ENCODE assay signal across 8 cellular contexts in the genomic region with DNA sequence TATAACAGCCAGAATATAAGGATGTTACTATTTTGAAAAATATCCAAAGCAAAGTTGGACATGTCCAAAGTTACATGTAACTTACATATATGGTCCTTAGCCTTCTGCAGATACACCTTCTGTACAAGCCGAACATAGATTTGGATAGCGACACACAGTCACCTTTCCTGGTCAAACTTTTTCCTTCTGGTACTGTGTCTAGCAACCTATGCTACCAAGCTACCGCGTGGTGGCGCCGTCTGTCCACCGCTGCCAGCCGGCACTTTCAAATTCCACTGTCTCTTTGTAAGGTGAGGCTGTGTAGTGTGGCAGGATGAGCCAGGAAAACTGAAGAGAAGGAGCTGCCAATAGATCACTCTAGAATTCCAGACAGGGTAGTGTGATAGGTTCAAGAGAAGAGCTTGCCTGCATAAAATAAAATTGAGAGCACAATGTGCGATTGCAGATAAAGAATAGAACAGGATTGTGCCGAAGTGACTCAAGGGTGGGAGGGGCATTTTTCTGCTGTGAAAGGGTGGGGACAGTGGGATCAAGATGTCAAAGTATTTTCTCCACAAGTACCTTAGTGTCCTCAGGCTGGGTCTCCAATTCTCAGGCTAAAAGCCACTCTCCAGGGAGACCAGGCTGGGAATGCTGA.
DNase-seq lines count a peak whose midpoint lies in the region; ATAC-seq, FAIRE-seq and TF ChIP-seq lines count a peak whose summit lies in the region.

No MANE protein-coding gene starts in this region.

- no peaks in the 10 kb centered on the region for H3K9me1 ChIP-seq in endothelial cell of umbilical vein (replicated peaks; ENCODE audit: control insufficient read depth, extremely low read depth, insufficient read depth, low read length)

- 31% methylated on average over 10 of the region's 10 CpGs for WGBS in suprapubic skin

- TF ChIP-seq CTCF in GM12864 (IDR thresholded peaks at IDR 0.05; ENCODE audit: low read depth, low read length, missing control alignments) (peak; percentile 90), endothelial cell of umbilical vein (IDR thresholded peaks at IDR 0.05; ENCODE audit: extremely low read depth in 1 of 2, insufficient read depth in 1 of 2, low read depth in 1 of 2, low read length in 2 of 2) (peak; percentile 83 to 93), mucosa of descending colon (IDR thresholded peaks at IDR 0.05) (peak; percentile 75), suprapubic skin (IDR thresholded peaks at IDR 0.05) (peak; percentile 55 to 86)

- no peak for TF ChIP-seq EP300 in suprapubic skin (IDR thresholded peaks at IDR 0.05)

- H3K4me1 ChIP-seq in endothelial cell of umbilical vein (ENCODE audit: control insufficient read depth, extremely low read depth, insufficient read depth, low read length) (peaks cover 4% of the 10 kb centered on the region), mucosa of descending colon (ENCODE audit: low read depth) (peaks cover 5% of the 10 kb centered on the region), suprapubic skin (peaks cover 5% of the 10 kb centered on the region)

- intact Hi-C loops in endothelial cell of umbilical vein (cut with micrococcal nuclease): loop anchor here (1.0 to 10.0 kb wide), 7 partner anchors 165 to 1451 kb away; a partner anchor contains a TSS
- intact Hi-C loops in mucosa of descending colon (cut with DNase I, micrococcal nuclease): loop anchor here (5.0 to 10.0 kb wide), 3 partner anchors 171 to 459 kb away; no protein-coding TSS in a partner anchor

- H3K27ac ChIP-seq in endothelial cell of umbilical vein (ENCODE audit: insufficient read depth, low read depth, low read length) (no peak overlapping the region), suprapubic skin (no peak overlapping the region)

- CTCF ChIA-PET in endothelial cell of umbilical vein (lab: Charles Lee): interaction anchor here (0.6 to 5.5 kb wide), 58 partner anchors 9 to 1474 kb away, joined by 3 to 236 read pairs (median 4); a partner anchor contains a TSS

- BruUV-seq in endothelial cell of umbilical vein (replicated peaks; lab: Mats Ljungman, UMichigan): no TSS peak

- dilution Hi-C loops in endothelial cell of umbilical vein (cut with MboI; ENCODE audit: extremely low pct_ligation_motif_present, low sequenced_read_pairs): no loop called here

- no peaks in the 10 kb centered on the region for H4K20me1 ChIP-seq in endothelial cell of umbilical vein (replicated peaks; ENCODE audit: control insufficient read depth, extremely low read depth, insufficient read depth, low read length)

- no peak overlapping the region for H3K9ac ChIP-seq in endothelial cell of umbilical vein (replicated peaks; ENCODE audit: extremely low read depth, insufficient read depth, low read length)

- H3K36me3 ChIP-seq in endothelial cell of umbilical vein (ENCODE audit: control insufficient read depth in 2 of 2, extremely low read depth in 1 of 2, insufficient read depth in 2 of 2, low read length in 2 of 2) (no peaks in the 10 kb centered on the region), mucosa of descending colon (ENCODE audit: low read depth) (no peaks in the 10 kb centered on the region), suprapubic skin (no peaks in the 10 kb centered on the region)

- H3K4me2 ChIP-seq in endothelial cell of umbilical vein (ENCODE audit: insufficient read depth, low read length): no peak overlapping the region

- peak; percentile 72 for FAIRE-seq in endothelial cell of umbilical vein (lab: Jason Lieb, UNC)

- no peaks in the 10 kb centered on the region for H3K27me3 ChIP-seq in endothelial cell of umbilical vein (ENCODE audit: control insufficient read depth in 2 of 2, insufficient read depth in 2 of 2, low read length in 2 of 2)
- H3K27me3 ChIP-seq in suprapubic skin: no peaks in the 10 kb centered on the region

- POLR2A ChIA-PET in endothelial cell of umbilical vein (lab: Charles Lee): no interaction called here

- DNase-seq in GM12864 (ENCODE audit: low read depth) (no peak), NCI-H460 (ENCODE audit: extremely low read depth, low read depth) (peak; percentile 53), endothelial cell of umbilical vein (ENCODE audit: low read depth, low spot score) (peak; percentile 53), mucosa of descending colon (peak; percentile 61 to 78 (median 72)), suprapubic skin (ENCODE audit: low spot score in 2 of 2) (no peak)
- peak; percentile 25 to 30 for DNase-seq in activated CD4-positive, alpha-beta T cell treated with anti-CD3 and anti-CD28 coated beads, Interleukin-2, amount 50 U/mL, for 4 hours

- peak; percentile 42 for ATAC-seq in HG03432 (IDR thresholded peaks at IDR 0.05; ENCODE audit: unreplicated experiment)
- ATAC-seq in mucosa of descending colon: peak; percentile 88
- ATAC-seq in HG03039 (IDR thresholded peaks at IDR 0.05; ENCODE audit: unreplicated experiment): no peak

- H3K4me3 ChIP-seq in GM12864 (ENCODE audit: low read depth, low read length) (no peak overlapping the region), endothelial cell of umbilical vein (replicated peaks in 1 of 3; ENCODE audit: insufficient read depth in 1 of 3, low read depth in 1 of 3, low read length in 3 of 3) (no peak overlapping the region), mucosa of descending colon (no peak overlapping the region), suprapubic skin (no peak overlapping the region)

- H3K9me3 ChIP-seq in endothelial cell of umbilical vein (replicated peaks; ENCODE audit: control insufficient read depth, insufficient read depth, low read length): no peaks in the 10 kb centered on the region
- no peaks in the 10 kb centered on the region for H3K9me3 ChIP-seq in mucosa of descending colon
- H3K9me3 ChIP-seq in suprapubic skin: no peaks in the 10 kb centered on the region

- no peaks in the 10 kb centered on the region for H3K79me2 ChIP-seq in endothelial cell of umbilical vein (ENCODE audit: control insufficient read depth, insufficient read depth, low read length)

- no peak overlapping the region for H2AFZ ChIP-seq in endothelial cell of umbilical vein (ENCODE audit: low read depth, low read length)

- TF ChIP-seq POLR2A in endothelial cell of umbilical vein (IDR thresholded peaks at IDR 0.05; ENCODE audit: low read depth, low read length) (no peak), suprapubic skin (IDR thresholded peaks at IDR 0.05) (no peak)

TF ChIP-seq in endothelial cell of umbilical vein, 7 proteins besides CTCF, POLR2A, EP300 and RAD21:
- TF ChIP-seq FOS (IDR thresholded peaks at IDR 0.05; ENCODE audit: borderline replicate concordance, insufficient read depth, low read length): no peak
- no peak for TF ChIP-seq EZH2 (IDR thresholded peaks at IDR 0.05; ENCODE audit: borderline replicate concordance, low read depth, low read length, severe bottlenecking)
- TF ChIP-seq MYC (IDR thresholded peaks at IDR 0.05; ENCODE audit: low read depth, low read length): no peak
- no peak for TF ChIP-seq GATA2 (IDR thresholded peaks at IDR 0.05; ENCODE audit: insufficient read depth, insufficient read length, low read depth, low read length)
- TF ChIP-seq JUN (IDR thresholded peaks at IDR 0.05; ENCODE audit: borderline replicate concordance, insufficient read depth, insufficient read length, low read depth): no peak
- no peak for TF ChIP-seq POLR2AphosphoS5 (IDR thresholded peaks at IDR 0.05; ENCODE audit: insufficient read depth, low read depth, low read length)
- TF ChIP-seq, protein P1, sequence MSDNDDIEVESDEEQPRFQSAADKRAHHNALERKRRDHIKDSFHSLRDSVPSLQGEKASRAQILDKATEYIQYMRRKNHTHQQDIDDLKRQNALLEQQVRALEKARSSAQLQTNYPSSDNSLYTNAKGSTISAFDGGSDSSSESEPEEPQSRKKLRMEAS (IDR thresholded peaks at IDR 0.05; ENCODE audit: insufficient read depth, insufficient read length): no peak

Comparison
In these comparisons a context has a peak if more than half of its experiments do, and no peak if none do; other contexts are left out.
1. DNase-seq: peak in NCI-H460 (single experiment), activated CD4-positive, alpha-beta T cell treated with anti-CD3 and anti-CD28 coated beads, Interleukin-2, amount 50 U/mL, for 4 hours (2 of 2), endothelial cell of umbilical vein (single experiment) and mucosa of descending colon (3 of 3); none in GM12864 (single experiment) and suprapubic skin (0 of 2).
2. Peak in every context shown above with its lines, with median percentiles within 50 percentile points of each other: CTCF ChIP-seq.